19 cellular contexts compared by ENCODE assay signal in the genomic region with DNA sequence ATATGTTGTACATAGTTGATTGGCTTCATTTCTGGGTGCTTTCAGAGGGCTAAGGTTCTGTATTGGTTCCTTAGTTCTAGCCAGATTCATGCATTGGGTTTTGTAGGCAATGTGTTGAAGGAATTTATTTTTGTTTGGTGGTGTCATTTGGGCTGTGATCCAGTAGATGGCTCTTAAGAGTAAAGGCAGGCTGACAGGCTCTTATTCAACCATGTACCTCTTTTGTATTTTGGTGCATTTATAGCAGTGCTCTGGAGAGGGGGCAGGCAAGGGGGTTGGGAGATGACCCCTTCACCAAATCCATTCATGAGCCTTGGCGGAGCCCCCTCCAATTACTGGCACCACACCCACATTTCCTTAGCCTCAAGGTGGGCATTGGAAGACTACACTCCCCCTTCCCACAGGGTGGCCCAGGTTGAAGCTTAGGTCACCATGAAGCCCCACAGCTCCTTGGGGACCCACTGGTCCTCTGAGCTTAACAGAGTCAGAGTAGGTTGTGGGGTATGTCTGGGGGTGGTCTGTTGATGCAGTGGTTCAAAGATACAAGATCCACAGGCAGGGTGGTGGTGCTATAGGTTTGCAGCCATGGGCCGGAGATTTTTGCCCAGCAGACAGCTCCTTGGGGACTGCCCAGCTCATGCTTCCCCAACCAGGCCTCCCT.
DNase-seq lines count a peak whose midpoint lies in the region; ATAC-seq, FAIRE-seq and TF ChIP-seq lines count a peak whose summit lies in the region.
"Had no signal": no experiment of that assay in that cellular context is flagged by ENCODE, and none has a peak within 500 bp of the region (broad histone marks: within the 10 kb centered on the region; RNA-seq: fewer than 3 reads in every experiment).

No MANE protein-coding gene starts in this region.

- TF ChIP-seq CTCF in kidney (IDR thresholded peaks at IDR 0.05; ENCODE audit: borderline replicate concordance, extremely low read depth, insufficient read depth) (no peak), ascending aorta (IDR thresholded peaks at IDR 0.05) (no peak)

- H3K9me2 ChIP-seq in GM23248 (ENCODE audit: insufficient read depth), result no peaks in the 10 kb centered on the region

- no peaks in the 10 kb centered on the region for H3K36me3 Mint-ChIP-seq in activated T-cell treated with anti-CD3 and anti-CD28 coated beads, Interleukin-2, amount 50 U/mL, for 72 hours (ENCODE audit: insufficient read depth in 2 of 2)
- H3K36me3 Mint-ChIP-seq: activated naive CD8-positive, alpha-beta T cell; memory B cell had no signal

- DNase-seq in DMS 273 (lab: John Stamatoyannopoulos, UW; ENCODE audit: unreplicated experiment), result peak; percentile 4
- no peak for DNase-seq in DMS 273 treated with DMSO at 0.1 percent for 48 hours (lab: John Stamatoyannopoulos, UW)
- DNase-seq in GM23248, result peak; percentile 2
- peak; percentile 23 for DNase-seq in RKO (ENCODE audit: low spot score)
- peak; percentile 27 for DNase-seq in kidney
- no peak for DNase-seq in kidney glomerular epithelial cell (lab: John Stamatoyannopoulos, UW)
- DNase-seq in ascending aorta (ENCODE audit: low spot score in 2 of 2), result no peak
- no peak for DNase-seq in activated T-cell treated with anti-CD3 and anti-CD28 coated beads, Interleukin-2, amount 50 U/mL, for 72 hours
- DNase-seq: 8988T; activated CD4-positive, alpha-beta T cell treated with anti-CD3 and anti-CD28 coated beads for 48 hours; effector CD4-positive, alpha-beta T cell; foreskin fibroblast; GDM1; NCI-H1105 treated with DMSO at 0.1 percent for 48 hours; NCI-H345 had no signal

- 79 to 84% methylated on average over 2 of the region's 2 CpGs for WGBS in GM23248 (ENCODE audit: low coverage in 1 of 2, low lambda C conversion rate in 2 of 2, missing lambda C conversion rate in 2 of 2), 2 experiments

- H4K20me1 ChIP-seq in GM23248 (ENCODE audit: insufficient read depth), result no peaks in the 10 kb centered on the region

- FAIRE-seq in kidney (lab: Jason Lieb, UNC), result no peak

- no peak for ATAC-seq in activated T-cell treated with anti-CD3 and anti-CD28 coated beads, Interleukin-2, amount 50 U/mL, for 72 hours (replicated peaks in 1 of 2)

- no peaks in the 10 kb centered on the region for H3K9me3 ChIP-seq in GM23248 (ENCODE audit: low read depth)
- no peaks in the 10 kb centered on the region for H3K9me3 ChIP-seq in kidney (ENCODE audit: control insufficient read depth in 1 of 2, low read length in 2 of 2)
- H3K9me3 ChIP-seq in ascending aorta, result no peaks in the 10 kb centered on the region
- H3K9me3 ChIP-seq: suprapubic skin had no signal

- H3K27ac ChIP-seq in GM23248 (no peak overlapping the region), kidney (ENCODE audit: low read depth in 2 of 2, low read length in 2 of 2) (no peak overlapping the region), ascending aorta (no peak overlapping the region)
- H3K27ac ChIP-seq: suprapubic skin had no signal

- H3K27me3 Mint-ChIP-seq in activated T-cell treated with anti-CD3 and anti-CD28 coated beads, Interleukin-2, amount 50 U/mL, for 72 hours (ENCODE audit: low read depth), result no peaks in the 10 kb centered on the region
- H3K27me3 Mint-ChIP-seq: memory B cell had no signal

- no peak overlapping the region for H3K4me2 ChIP-seq in GM23248 (ENCODE audit: unreplicated experiment)

- no peak overlapping the region for H2AFZ ChIP-seq in GM23248

- in situ Hi-C loops in GM23248 (cut with MboI), result no loop called here

- H3K79me2 ChIP-seq in GM23248 (ENCODE audit: insufficient read depth), result no peaks in the 10 kb centered on the region

- H3K4me3 ChIP-seq in GM23248 (no peak overlapping the region), kidney (ENCODE audit: low read length in 2 of 2) (no peak overlapping the region), ascending aorta (no peak overlapping the region)
- H3K4me3 ChIP-seq: suprapubic skin had no signal

- H3K36me3 ChIP-seq in GM23248 (ENCODE audit: low read depth) (no peaks in the 10 kb centered on the region), kidney (ENCODE audit: control insufficient read depth in 1 of 2, insufficient read depth in 2 of 2, low read length in 2 of 2) (no peaks in the 10 kb centered on the region), ascending aorta (no peaks in the 10 kb centered on the region)
- H3K36me3 ChIP-seq: suprapubic skin had no signal

- H3K27me3 ChIP-seq in GM23248 (replicated peaks; ENCODE audit: insufficient read depth) (no peaks in the 10 kb centered on the region), ascending aorta (no peaks in the 10 kb centered on the region)
- H3K27me3 ChIP-seq: suprapubic skin had no signal

- no peak overlapping the region for H3K27ac Mint-ChIP-seq in activated T-cell treated with anti-CD3 and anti-CD28 coated beads, Interleukin-2, amount 50 U/mL, for 72 hours
- H3K27ac Mint-ChIP-seq: activated naive CD8-positive, alpha-beta T cell; memory B cell; T-helper 1 cell treated with Interleukin-12 subunit alpha and Interleukin-12 subunit beta and Interleukin-4 antibody, amounts not matched to agents 30 μg/mL and 1 μg/mL, for 36 hours had no signal

- no peaks in the 10 kb centered on the region for H3K4me1 Mint-ChIP-seq in activated T-cell treated with anti-CD3 and anti-CD28 coated beads, Interleukin-2, amount 50 U/mL, for 72 hours (ENCODE audit: low read depth)
- H3K4me1 Mint-ChIP-seq: memory B cell had no signal

- no peak overlapping the region for H3K9ac ChIP-seq in GM23248
- H3K9ac ChIP-seq in kidney (ENCODE audit: low read length in 2 of 2), result no peak overlapping the region

- H3K4me1 ChIP-seq in GM23248 (ENCODE audit: insufficient read depth) (no peaks in the 10 kb centered on the region), kidney (ENCODE audit: control insufficient read depth in 1 of 2, insufficient read depth in 1 of 2, low read depth in 1 of 2, low read length in 2 of 2) (no peaks in the 10 kb centered on the region), ascending aorta (no peaks in the 10 kb centered on the region)
- H3K4me1 ChIP-seq: suprapubic skin had no signal

- H3K9me3 Mint-ChIP-seq in activated T-cell treated with anti-CD3 and anti-CD28 coated beads, Interleukin-2, amount 50 U/mL, for 72 hours, result peaks cover 0 to 2% of the 10 kb centered on the region in 2 donors
- H3K9me3 Mint-ChIP-seq: memory B cell; T-helper 1 cell treated with Interleukin-12 subunit alpha and Interleukin-12 subunit beta and Interleukin-4 antibody, amounts not matched to agents 30 μg/mL and 1 μg/mL, for 36 hours had no signal

- H3K4me3 Mint-ChIP-seq in activated T-cell treated with anti-CD3 and anti-CD28 coated beads, Interleukin-2, amount 50 U/mL, for 72 hours, result no peak overlapping the region
- H3K4me3 Mint-ChIP-seq: activated naive CD8-positive, alpha-beta T cell; memory B cell; T-helper 1 cell treated with Interleukin-12 subunit alpha and Interleukin-12 subunit beta and Interleukin-4 antibody, amounts not matched to agents 30 μg/mL and 1 μg/mL, for 36 hours had no signal

- intact Hi-C loops in kidney (cut with DNase I), result no loop called here
- intact Hi-C loops in ascending aorta (cut with DNase I), result no loop called here

- H3F3A ChIP-seq in GM23248 (ENCODE audit: insufficient read depth), result no peaks in the 10 kb centered on the region

Comparison
In these comparisons a context has a peak if more than half of its experiments do, and no peak if none do; other contexts are left out.
1. DNase-seq: peak in DMS 273 (single experiment), GM23248 (single experiment), RKO (single experiment) and kidney (single experiment); none in DMS 273 treated with DMSO at 0.1 percent for 48 hours (single experiment), kidney glomerular epithelial cell (single experiment), ascending aorta (0 of 2) and activated T-cell treated with anti-CD3 and anti-CD28 coated beads, Interleukin-2, amount 50 U/mL, for 72 hours (0 of 2).